ENCODE assay signal across 8 cellular contexts in the genomic region with DNA sequence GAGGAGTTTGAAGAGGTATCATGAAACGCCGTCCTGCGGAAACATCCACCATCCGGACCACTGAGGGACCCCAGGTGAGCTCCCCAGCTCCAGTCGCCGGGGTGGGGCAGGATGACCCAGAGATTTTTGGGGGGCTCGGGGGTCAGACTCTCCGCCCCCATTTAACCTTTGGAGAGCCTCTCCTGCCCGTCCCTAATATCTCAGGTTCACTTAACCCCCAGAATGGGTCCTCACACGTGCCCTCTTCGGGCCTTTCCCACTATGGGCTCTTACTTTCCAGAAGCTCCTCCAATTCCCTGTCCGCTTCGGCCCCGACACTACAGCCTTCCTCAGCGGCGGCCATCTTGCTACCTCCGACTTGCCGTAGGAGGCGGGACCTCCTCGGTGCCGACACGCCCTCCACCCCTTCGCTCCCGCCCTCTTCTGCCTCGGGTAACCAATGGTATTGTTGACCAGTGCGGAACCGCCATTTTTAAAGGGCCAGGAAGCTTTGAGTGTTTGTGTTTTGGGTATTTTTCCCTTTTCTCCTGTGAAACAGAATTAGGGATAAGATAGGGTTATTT. TPM values are rescaled to one million over a fixed set of nuclear protein-coding genes. Genes with fewer than 3 reads are reported as not detected.
DNase-seq lines count a peak whose midpoint lies in the region; ATAC-seq and FAIRE-seq lines count a peak whose summit lies in the region.

A gene with protein sequence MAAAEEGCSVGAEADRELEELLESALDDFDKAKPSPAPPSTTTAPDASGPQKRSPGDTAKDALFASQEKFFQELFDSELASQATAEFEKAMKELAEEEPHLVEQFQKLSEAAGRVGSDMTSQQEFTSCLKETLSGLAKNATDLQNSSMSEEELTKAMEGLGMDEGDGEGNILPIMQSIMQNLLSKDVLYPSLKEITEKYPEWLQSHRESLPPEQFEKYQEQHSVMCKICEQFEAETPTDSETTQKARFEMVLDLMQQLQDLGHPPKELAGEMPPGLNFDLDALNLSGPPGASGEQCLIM (minus strand): TSS at position 352 of the 563 bp plus-strand sequence. CDS start 9 bp downstream, at position 343.

- H3K36me3 Mint-ChIP-seq in activated T-cell treated with anti-CD3 and anti-CD28 coated beads, Interleukin-2, amount 50 U/mL, for 72 hours (ENCODE audit: insufficient read depth in 2 of 2) = peaks cover 5 to 15% of the 10 kb centered on the region in 2 donors

- peaks cover 31% of the 10 kb centered on the region for H3K4me1 Mint-ChIP-seq in activated T-cell treated with anti-CD3 and anti-CD28 coated beads, Interleukin-2, amount 50 U/mL, for 72 hours (ENCODE audit: low read depth)

- no peaks in the 10 kb centered on the region for H3K9me3 Mint-ChIP-seq in activated T-cell treated with anti-CD3 and anti-CD28 coated beads, Interleukin-2, amount 50 U/mL, for 72 hours

- peak; percentile 88 for DNase-seq in DMS79 (lab: John Stamatoyannopoulos, UW)
- peak; percentile 82 for DNase-seq in RCC 7860 (ENCODE audit: low spot score)
- peak; percentile 95 to 97 for DNase-seq in activated T-cell treated with anti-CD3 and anti-CD28 coated beads, Interleukin-2, amount 50 U/mL, for 72 hours
- DNase-seq in stimulated activated CD8-positive, alpha-beta memory T cell treated with anti-CD3 and anti-CD28 coated beads, Interleukin-7, amount 100 ng/mL, for 4 hours (ENCODE audit: low read depth in 2 of 2) = peak; percentile 85 to 87

- peak; percentile 78 for FAIRE-seq in RCC 7860 (lab: Jason Lieb, UNC)

- no peaks in the 10 kb centered on the region for H3K27me3 Mint-ChIP-seq in activated T-cell treated with anti-CD3 and anti-CD28 coated beads, Interleukin-2, amount 50 U/mL, for 72 hours (ENCODE audit: low read depth)

- peaks cover 6 to 21% of the 10 kb centered on the region in 2 donors for H3K4me1 ChIP-seq in muscle layer of duodenum (ENCODE audit: control insufficient read depth in 1 of 2, insufficient read depth in 2 of 2, low read length in 2 of 2)

- peak within 1 kb of the TSS; percentile 86 for H3K27ac Mint-ChIP-seq in activated T-cell treated with anti-CD3 and anti-CD28 coated beads, Interleukin-2, amount 50 U/mL, for 72 hours

- H3K27me3 ChIP-seq in muscle layer of duodenum (ENCODE audit: low read depth, low read length) = no peaks in the 10 kb centered on the region

- H3K4me3 Mint-ChIP-seq in activated T-cell treated with anti-CD3 and anti-CD28 coated beads, Interleukin-2, amount 50 U/mL, for 72 hours = peak within 1 kb of the TSS; percentile 95 to 99

- H3K4me3 ChIP-seq in muscle layer of duodenum (ENCODE audit: low read depth in 1 of 2, low read length in 2 of 2) = peak within 1 kb of the TSS; percentile 65 to 79

- H3K9me3 ChIP-seq in KOPT-K1 (ENCODE audit: insufficient read depth, low read length, poor library complexity, severe bottlenecking) (no peaks in the 10 kb centered on the region), muscle layer of duodenum (ENCODE audit: control insufficient read depth in 1 of 2, low read length in 2 of 2) (no peaks in the 10 kb centered on the region)

- H3K27ac ChIP-seq in KOPT-K1 (ENCODE audit: low read depth, low read length, poor library complexity, severe bottlenecking) = peak within 1 kb of the TSS; percentile 68
- H3K27ac ChIP-seq in muscle layer of duodenum (ENCODE audit: low read length) = peak within 1 kb of the TSS; percentile 89

- peaks cover 42% of the 10 kb centered on the region for H3K36me3 ChIP-seq in KOPT-K1 (ENCODE audit: insufficient read depth, low read length)
- peaks cover 36 to 40% of the 10 kb centered on the region in 2 donors for H3K36me3 ChIP-seq in muscle layer of duodenum (ENCODE audit: control insufficient read depth in 1 of 2, insufficient read depth in 2 of 2, low read length in 2 of 2)

- peak; percentile 98 for ATAC-seq in GM21786 (IDR thresholded peaks at IDR 0.05; ENCODE audit: unreplicated experiment)
- ATAC-seq in activated T-cell treated with anti-CD3 and anti-CD28 coated beads, Interleukin-2, amount 50 U/mL, for 72 hours (replicated peaks in 1 of 2) = peak; percentile 99 to 100
- peak; percentile 98 for ATAC-seq in esophagus mucosa

RNA-seq across cellular contexts. Expression of the gene that starts here (rescaled TPM):
- total RNA-seq in activated T-cell treated with anti-CD3 and anti-CD28 coated beads, Interleukin-2, amount 50 U/mL, for 72 hours = 10 to 100 TPM; 48.8 to 49.1 TPM
- total RNA-seq in esophagus mucosa = 38.8 TPM

Comparison
In these comparisons a context has a peak if more than half of its experiments do, and no peak if none do; other contexts are left out.
1. Peak in every context shown above with its lines: DNase-seq, ATAC-seq, H3K4me3 ChIP-seq and H3K27ac ChIP-seq.